ENCODE assay signal across 32 cellular contexts in the genomic region with DNA sequence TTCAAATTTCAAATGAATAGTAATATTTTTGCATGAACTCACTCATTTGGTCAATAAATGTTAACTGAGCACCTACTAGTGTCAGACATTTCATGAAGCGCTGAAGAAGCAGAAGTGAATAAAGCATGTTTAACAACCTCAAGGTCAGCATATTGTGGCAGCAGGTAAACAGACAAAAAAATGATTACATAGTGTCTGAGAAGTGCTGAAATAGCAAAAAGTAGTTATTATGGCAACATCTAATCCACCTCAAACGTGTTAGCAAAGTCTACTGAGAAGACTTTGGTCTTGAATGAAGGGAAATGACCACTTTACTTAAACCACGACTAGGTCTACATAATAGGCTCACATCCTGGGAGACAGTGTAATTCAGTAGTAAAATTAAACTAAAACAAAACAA.
"Had no signal": no experiment of that assay in that cellular context is flagged by ENCODE, and none has a peak within 500 bp of the region (broad histone marks: within the 10 kb centered on the region; RNA-seq: fewer than 3 reads in every experiment).

No MANE protein-coding gene starts in this region.

- H3K27ac ChIP-seq: adrenal gland, body of pancreas, brain microvascular endothelial cell, breast epithelium, VCaP had no signal

- H3K4me3 ChIP-seq: adrenal gland, body of pancreas, breast epithelium had no signal

- H3K9me3 ChIP-seq: adrenal gland, body of pancreas had no signal

- H3K36me3 ChIP-seq: adrenal gland, brain microvascular endothelial cell, breast epithelium had no signal

- H3K27me3 ChIP-seq: adrenal gland, body of pancreas, brain microvascular endothelial cell, breast epithelium had no signal

- ATAC-seq: activated CD8-positive, alpha-beta T cell treated with anti-CD3 and anti-CD28 coated beads for 36 hours; activated naive CD4-positive, alpha-beta T cell treated with anti-CD3 and anti-CD28 coated beads, Interleukin-2, amount 50 U/mL, for 72 hours; activated T-cell treated with anti-CD3 and anti-CD28 coated beads, Interleukin-2, amount 50 U/mL, for 4 hours; activated T-cell treated with anti-CD3 and anti-CD28 coated beads, Interleukin-2, amount 50 U/mL, for 72 hours; activated T-helper 17 cell treated with anti-CD3 and anti-CD28 coated beads, Interleukin-2, amount 50 U/mL, for 72 hours; body of pancreas had no signal

- H3K4me1 ChIP-seq: adrenal gland, body of pancreas, breast epithelium had no signal

- FAIRE-seq: astrocyte had no signal

- DNase-seq: activated B cell treated with CpG ODN at 0.5 μM for 24 hours; activated CD4-positive, alpha-beta memory T cell treated with anti-CD3 and anti-CD28 coated beads for 36 hours; activated CD4-positive, alpha-beta T cell treated with anti-CD3 and anti-CD28 coated beads for 4 hours; activated CD4-positive, alpha-beta T cell treated with anti-CD3 and anti-CD28 coated beads, Interleukin-2, amount 10 ng/mL, durations not matched to agents 24 days and 14 days; activated CD4-positive, alpha-beta T cell treated with anti-CD3 and anti-CD28 coated beads, Interleukin-2, amount 50 U/mL, for 1 hour; activated CD4-positive, alpha-beta T cell treated with anti-CD3 and anti-CD28 coated beads, Interleukin-2, amount 50 U/mL, for 4 hours; activated CD4-positive, CD25-positive, alpha-beta regulatory T cell treated with anti-CD3 and anti-CD28 coated beads, Interleukin-2, amount 50 U/mL, for 72 hours; activated CD8-positive, alpha-beta memory T cell treated with anti-CD3 and anti-CD28 coated beads, Interleukin-2, amount 50 U/mL, for 4 hours; activated CD8-positive, alpha-beta T cell treated with anti-CD3 and anti-CD28 coated beads for 36 hours; activated effector memory CD4-positive, alpha-beta T cell treated with anti-CD3 and anti-CD28 coated beads, Interleukin-2, amount 50 U/mL, for 16 hours; activated gamma-delta T cell treated with Interleukin-2 at 50 U/mL for 16 hours; activated naive CD4-positive, alpha-beta T cell; activated naive CD4-positive, alpha-beta T cell treated with anti-CD3 and anti-CD28 coated beads for 36 hours; activated naive CD4-positive, alpha-beta T cell treated with anti-CD3 and anti-CD28 coated beads, Interleukin-2, amount 50 U/mL, for 16 hours; activated naive CD8-positive, alpha-beta T cell treated with anti-CD3 and anti-CD28 coated beads for 36 hours; activated T-cell treated with anti-CD3 and anti-CD28 coated beads for 4 hours; activated T-cell treated with anti-CD3 and anti-CD28 coated beads, Interleukin-2, amount 50 U/mL, for 1 hour; activated T-cell treated with anti-CD3 and anti-CD28 coated beads, Interleukin-2, amount 50 U/mL, for 4 hours; activated T-cell treated with anti-CD3 and anti-CD28 coated beads, Interleukin-2, amount 50 U/mL, for 72 hours; adrenal gland; amniotic stem cell; aorta; body of pancreas; brain microvascular endothelial cell; central memory CD4-positive, alpha-beta T cell; T-helper 2 cell; T-helper 9 cell had no signal
